Comparison of ENCODE assay signal across 10 cellular contexts in the genomic region with DNA sequence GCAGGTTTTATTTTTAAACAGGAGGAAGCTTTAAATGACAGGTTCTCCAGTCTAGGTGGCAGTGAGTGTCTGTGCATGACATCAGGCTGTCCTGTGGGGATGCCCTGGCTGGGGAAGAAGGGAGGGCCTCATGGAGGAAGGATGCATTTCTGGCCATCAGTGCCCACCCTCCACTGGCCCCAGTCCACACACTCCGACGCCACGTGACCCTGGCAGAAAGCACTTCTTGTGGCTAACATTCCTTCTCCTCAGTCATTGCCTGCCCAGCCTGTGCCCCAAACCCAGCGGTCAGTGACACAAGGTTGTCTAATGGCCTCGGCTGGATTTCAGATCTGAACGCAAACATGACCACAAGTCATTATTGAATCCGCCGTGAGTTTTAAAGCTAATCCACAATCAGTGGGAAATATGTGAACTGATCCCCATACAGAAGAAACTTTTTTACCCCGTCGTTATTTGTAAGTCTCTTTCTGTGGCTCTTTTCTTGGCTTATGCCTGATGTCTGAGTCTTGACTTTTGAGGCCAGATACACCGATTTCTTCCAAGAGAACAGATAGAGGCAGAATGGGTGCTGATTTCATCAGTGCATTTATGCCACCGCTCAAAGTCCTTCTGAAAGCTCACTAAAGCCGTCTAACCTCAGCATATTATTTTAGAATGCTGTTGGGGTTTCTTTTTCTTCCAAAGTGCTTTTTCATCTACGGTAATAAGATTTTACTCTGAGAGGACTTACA. TPM values are rescaled to one million over a fixed set of nuclear protein-coding genes. Genes with fewer than 3 reads are reported as not detected.
DNase-seq lines count a peak whose midpoint lies in the region; ATAC-seq, FAIRE-seq and TF ChIP-seq lines count a peak whose summit lies in the region.
"Had no signal": no experiment of that assay in that cellular context is flagged by ENCODE, and none has a peak within 500 bp of the region (broad histone marks: within the 10 kb centered on the region; RNA-seq: fewer than 3 reads in every experiment).

No MANE protein-coding gene starts in this region.

- TF ChIP-seq POLR2A in HepG2 (IDR thresholded peaks at IDR 0.05; ENCODE audit: insufficient read depth in 1 of 2, low read depth in 2 of 2, low read length in 2 of 2): no peak

- H3K36me3 Mint-ChIP-seq in HFFc6 (ENCODE audit: low read depth): no peaks in the 10 kb centered on the region
- no peaks in the 10 kb centered on the region for H3K36me3 Mint-ChIP-seq in stimulated activated effector memory CD8-positive, alpha-beta T cell treated with anti-CD3 and anti-CD28 coated beads, Interleukin-12 subunit alpha, Interleukin-12 subunit beta, amount 100 ng/mL, for 72 hours

- no peak for TF ChIP-seq RAD21 in HepG2 (CRISPR knock-in tag; IDR thresholded peaks at IDR 0.05)

- peak overlapping the region; percentile 79 for H3K4me3 Mint-ChIP-seq in HFFc6
- no peak overlapping the region for H3K4me3 Mint-ChIP-seq in stimulated activated effector memory CD8-positive, alpha-beta T cell treated with anti-CD3 and anti-CD28 coated beads, Interleukin-12 subunit alpha, Interleukin-12 subunit beta, amount 100 ng/mL, for 72 hours

- no peak for FAIRE-seq in HepG2 (lab: Jason Lieb, UNC)

- BruUV-seq in HepG2 (replicated peaks; lab: Mats Ljungman, UMichigan): no TSS peak

- TF ChIP-seq CTCF in HFFc6 (IDR thresholded peaks at IDR 0.05) (no peak), HepG2 (CRISPR knock-in tag; IDR thresholded peaks at IDR 0.05) (no peak)

- no peak for TF ChIP-seq EP300 in HepG2 (IDR thresholded peaks at IDR 0.05; ENCODE audit: low read depth in 2 of 2, low read length in 2 of 2)
- no peak for TF ChIP-seq EP300 in HepG2 (CRISPR knock-in tag; IDR thresholded peaks at IDR 0.05; ENCODE audit: borderline replicate concordance)

- H3K27ac ChIP-seq in HepG2 (ENCODE audit: extremely low read length, insufficient read depth, low read length) (no peak overlapping the region), stomach smooth muscle (ENCODE audit: low read length) (peak overlapping the region; percentile 76)

- H3K27ac Mint-ChIP-seq in HFFc6: peak overlapping the region; percentile 91
- H3K27ac Mint-ChIP-seq in stimulated activated effector memory CD8-positive, alpha-beta T cell treated with anti-CD3 and anti-CD28 coated beads, Interleukin-12 subunit alpha, Interleukin-12 subunit beta, amount 100 ng/mL, for 72 hours: no peak overlapping the region

- H3K9me3 Mint-ChIP-seq in HFFc6: no peaks in the 10 kb centered on the region
- no peaks in the 10 kb centered on the region for H3K9me3 Mint-ChIP-seq in stimulated activated effector memory CD8-positive, alpha-beta T cell treated with anti-CD3 and anti-CD28 coated beads, Interleukin-12 subunit alpha, Interleukin-12 subunit beta, amount 100 ng/mL, for 72 hours

- H3K27me3 Mint-ChIP-seq in HFFc6 (ENCODE audit: insufficient read depth): no peaks in the 10 kb centered on the region; the same call in 1 of the 2 replicates

- H3K79me2 ChIP-seq in HepG2 (ENCODE audit: insufficient read depth, low read length): no peaks in the 10 kb centered on the region

- peaks cover 32% of the 10 kb centered on the region for H3K4me1 Mint-ChIP-seq in HFFc6 (ENCODE audit: low read depth)
- H3K4me1 Mint-ChIP-seq in stimulated activated effector memory CD8-positive, alpha-beta T cell treated with anti-CD3 and anti-CD28 coated beads, Interleukin-12 subunit alpha, Interleukin-12 subunit beta, amount 100 ng/mL, for 72 hours: no peaks in the 10 kb centered on the region

- in situ Hi-C loops in HepG2 (cut with HindIII; ENCODE audit: extremely low pct_ligation_motif_present, low pct_unique_long_range_greater_than_20kb): loop anchor here (25.0 kb wide), 1 partner anchor 360 kb away; a partner anchor contains a TSS
- in situ Hi-C loops in ACHN (cut with HindIII; ENCODE audit: low pct_ligation_motif_present, low pct_unique_long_range_greater_than_20kb, low sequenced_read_pairs): no loop called here

- H3K4me2 ChIP-seq in HepG2 (ENCODE audit: low read depth, low read length): peak overlapping the region; percentile 73

- H2AFZ ChIP-seq in HepG2 (ENCODE audit: low read length): no peak overlapping the region

- POLR2A ChIA-PET in HepG2 (lab: Yijun Ruan, JAX): no interaction called here

- no peaks in the 10 kb centered on the region for H4K20me1 ChIP-seq in HepG2 (ENCODE audit: insufficient read depth, low read length)

- DNase-seq in HFFc6: no peak
- DNase-seq in dedifferentiated amniotic fluid mesenchymal stem cell (ENCODE audit: extremely low spot score): peak; percentile 75
- no peak for DNase-seq in HepG2 (ENCODE audit: low spot score)
- DNase-seq in ACHN: no peak
- DNase-seq in stimulated activated effector memory CD8-positive, alpha-beta T cell treated with anti-CD3 and anti-CD28 coated beads, Interleukin-12 subunit alpha, Interleukin-12 subunit beta, amount 100 ng/mL, for 72 hours (ENCODE audit: low spot score in 2 of 2): no peak
- DNase-seq in 8988T: no peak
- no peak for DNase-seq in NCI-H2227 (lab: John Stamatoyannopoulos, UW; ENCODE audit: unreplicated experiment)

- WGBS in HepG2 (ENCODE audit: low lambda C conversion rate): 57% methylated on average over 14 of the region's 14 CpGs

- peaks cover 11% of the 10 kb centered on the region for H3K4me1 ChIP-seq in HepG2 (ENCODE audit: insufficient read depth, low read length)
- peaks cover 17% of the 10 kb centered on the region for H3K4me1 ChIP-seq in stomach smooth muscle (ENCODE audit: control insufficient read depth, insufficient read depth, low read length)

- no peaks in the 10 kb centered on the region for H3K36me3 ChIP-seq in HepG2 (replicated peaks in 1 of 2; ENCODE audit: control insufficient read depth in 1 of 2, insufficient read depth in 2 of 2, low read length in 2 of 2)
- no peaks in the 10 kb centered on the region for H3K36me3 ChIP-seq in stomach smooth muscle (ENCODE audit: control insufficient read depth in 2 of 2, insufficient read depth in 2 of 2, low read length in 2 of 2)

- H3K27me3 ChIP-seq in HepG2 (ENCODE audit: control insufficient read depth in 1 of 2, insufficient read depth in 2 of 2, low read length in 2 of 2) (peaks cover 4 to 88% of the 10 kb centered on the region in 2 experiments), stomach smooth muscle (ENCODE audit: control insufficient read depth in 1 of 2, insufficient read depth in 2 of 2, low read length in 2 of 2) (peaks cover 2% of the 10 kb centered on the region in 2 donors)
- H3K27me3 ChIP-seq: testis had no signal

- H3K9ac ChIP-seq in HepG2 (ENCODE audit: insufficient read depth, low read depth, low read length) (no peak overlapping the region), stomach smooth muscle (ENCODE audit: low read length in 2 of 2) (peak overlapping the region; percentile 21 to 58)

- CTCF ChIA-PET in HepG2 (lab: Yijun Ruan, JAX; ENCODE audit: low intra/inter-chr PET ratio, low total read pairs): no interaction called here

- ATAC-seq in HepG2: no peak
- no peak for ATAC-seq in stimulated activated effector memory CD8-positive, alpha-beta T cell treated with anti-CD3 and anti-CD28 coated beads, Interleukin-12 subunit alpha, Interleukin-12 subunit beta, amount 100 ng/mL, for 72 hours

- H3K9me3 ChIP-seq in HepG2 (ENCODE audit: low read length) (no peaks in the 10 kb centered on the region), stomach smooth muscle (ENCODE audit: control insufficient read depth in 2 of 2, low read length in 2 of 2) (no peaks in the 10 kb centered on the region)
- H3K9me3 ChIP-seq: testis had no signal

- intact Hi-C loops in HepG2 (cut with micrococcal nuclease; ENCODE audit: unreplicated experiment): no loop called here

- H3K4me3 ChIP-seq in HepG2 (replicated peaks in 1 of 3; ENCODE audit: insufficient read depth in 1 of 3, low read depth in 2 of 3, low read length in 3 of 3): peak overlapping the region in 2 of 3 experiments; percentile 36 to 57; a peak in 4 of 6 replicates
- H3K4me3 ChIP-seq in stomach smooth muscle (ENCODE audit: low read length in 2 of 2): peak overlapping the region; percentile 55 to 71
- H3K4me3 ChIP-seq: testis had no signal

RNA-seq across cellular contexts. Expression of a gene that starts 17.3 kb away (rescaled TPM):
- 10 to 100 TPM; 11.4 to 14.8 (median 13.5) TPM for total RNA-seq in HFFc6 (2021; fragmentation: NEBNext Ultra II Directional; extraction: Animal tissue kit (Norgen Biotek cat#: 25700))
- 0.07 and 0.13 TPM in 2 replicates for total RNA-seq in HepG2 (2016; rRNA removed; fragmentation: Illumina TruSeq; extraction: Trizol)
- 0.26 and 0.30 TPM in 2 replicates for total RNA-seq in HepG2 (2016; cell fraction: cytosol; rRNA removed; fragmentation: Illumina TruSeq; extraction: Trizol; ENCODE audit: low read depth)
- total RNA-seq in HepG2 (2016; cell fraction: insoluble cytoplasmic fraction; rRNA removed; fragmentation: Illumina TruSeq; extraction: Trizol): 0.09 and 0.12 TPM in 2 replicates
- total RNA-seq in HepG2 (2016; cell fraction: membrane; rRNA removed; fragmentation: Illumina TruSeq; extraction: Trizol): 0.31 and 0.37 TPM in 2 replicates
- total RNA-seq in HepG2 (2016; cell fraction: nucleus; rRNA removed; fragmentation: Illumina TruSeq; extraction: Trizol): 0.22 and 0.28 TPM in 2 replicates
- polyA plus RNA-seq in HepG2 (2011; rRNA removed): 0.71 and 1.2 TPM in 2 replicates
- 0.46 and 0.68 TPM in 2 replicates for polyA plus RNA-seq in HepG2 (2011; cell fraction: cytosol; rRNA removed)
- polyA plus RNA-seq in HepG2 (2011; cell fraction: nucleus; rRNA removed): 1.00 and 1.5 TPM in 2 replicates
- polyA plus RNA-seq in HepG2 (2012): 0.38 and 0.51 TPM in 2 replicates
- polyA plus RNA-seq in HepG2 (2016; cell fraction: cytosol; fragmentation: Illumina TruSeq; extraction: Trizol; ENCODE audit: low read depth): 0.01 TPM in 1 of 2 replicates, not detected in the other
- not detected in 2 replicates for polyA plus RNA-seq in HepG2 (2016; cell fraction: insoluble cytoplasmic fraction; fragmentation: Illumina TruSeq; extraction: Trizol; ENCODE audit: low read depth)
- 0.02 TPM in 1 of 2 replicates, not detected in the other for polyA plus RNA-seq in HepG2 (2016; cell fraction: membrane; fragmentation: Illumina TruSeq; extraction: Trizol; ENCODE audit: low read depth)
- polyA plus RNA-seq in HepG2 (2016; cell fraction: nucleus; fragmentation: Illumina TruSeq; extraction: Trizol; ENCODE audit: insufficient read depth, low read depth): 0.04 TPM in 1 of 2 replicates, not detected in the other
- polyA minus RNA-seq in HepG2 (2011; rRNA and poly(A)+ RNA removed; ENCODE audit: low replicate concordance): 2.8 and 25.2 TPM in 2 replicates
- 0.89 and 1.2 TPM in 2 replicates for polyA minus RNA-seq in HepG2 (2011; cell fraction: cytosol; rRNA and poly(A)+ RNA removed)
- polyA minus RNA-seq in HepG2 (2011; cell fraction: nucleus; rRNA and poly(A)+ RNA removed): 0.75 and 2.2 TPM in 2 replicates
- total RNA-seq: G401 had no signal

RNA-seq across cellular contexts. Expression of a gene that starts 22.2 kb away (rescaled TPM):
- total RNA-seq in HFFc6 (2021; fragmentation: NEBNext Ultra II Directional; extraction: Animal tissue kit (Norgen Biotek cat#: 25700)): 1 to 10 TPM in 5 of 6 experiments, under 1 TPM in 1; 1.00 to 2.5 (median 1.9) TPM
- total RNA-seq in HepG2 (2016; rRNA removed; fragmentation: Illumina TruSeq; extraction: Trizol): not detected in 2 replicates
- total RNA-seq in HepG2 (2016; cell fraction: cytosol; rRNA removed; fragmentation: Illumina TruSeq; extraction: Trizol; ENCODE audit: low read depth): not detected in 2 replicates
- total RNA-seq in HepG2 (2016; cell fraction: insoluble cytoplasmic fraction; rRNA removed; fragmentation: Illumina TruSeq; extraction: Trizol): not detected in 2 replicates
- total RNA-seq in HepG2 (2016; cell fraction: membrane; rRNA removed; fragmentation: Illumina TruSeq; extraction: Trizol): not detected in 2 replicates
- total RNA-seq in HepG2 (2016; cell fraction: nucleus; rRNA removed; fragmentation: Illumina TruSeq; extraction: Trizol): not detected in 2 replicates
- 0.03 TPM in 1 of 2 replicates, not detected in the other for polyA plus RNA-seq in HepG2 (2011; rRNA removed)
- polyA plus RNA-seq in HepG2 (2011; cell fraction: cytosol; rRNA removed): not detected in 2 replicates
- polyA plus RNA-seq in HepG2 (2011; cell fraction: nucleus; rRNA removed): not detected in 2 replicates
- not detected in 2 replicates for polyA plus RNA-seq in HepG2 (2012)
- polyA plus RNA-seq in HepG2 (2016; cell fraction: cytosol; fragmentation: Illumina TruSeq; extraction: Trizol; ENCODE audit: low read depth): not detected in 2 replicates
- not detected in 2 replicates for polyA plus RNA-seq in HepG2 (2016; cell fraction: insoluble cytoplasmic fraction; fragmentation: Illumina TruSeq; extraction: Trizol; ENCODE audit: low read depth)
- not detected in 2 replicates for polyA plus RNA-seq in HepG2 (2016; cell fraction: membrane; fragmentation: Illumina TruSeq; extraction: Trizol; ENCODE audit: low read depth)
- polyA plus RNA-seq in HepG2 (2016; cell fraction: nucleus; fragmentation: Illumina TruSeq; extraction: Trizol; ENCODE audit: insufficient read depth, low read depth): not detected in 2 replicates
- polyA minus RNA-seq in HepG2 (2011; rRNA and poly(A)+ RNA removed; ENCODE audit: low replicate concordance): 3.3 TPM in 1 of 2 replicates, not detected in the other
- polyA minus RNA-seq in HepG2 (2011; cell fraction: cytosol; rRNA and poly(A)+ RNA removed): not detected in 2 replicates
- not detected in 2 replicates for polyA minus RNA-seq in HepG2 (2011; cell fraction: nucleus; rRNA and poly(A)+ RNA removed)
- total RNA-seq: G401 had no signal

Comparison
In these comparisons a context has a peak if more than half of its experiments do, and no peak if none do; other contexts are left out.
1. RNA of a gene that starts 17.3 kb away (total RNA-seq): 11.4 to 14.8 TPM in HFFc6; 0.07 to 0.37 TPM in HepG2; every median in the first group is over 4 times any median in the second.